ENCODE assay signal across 8 cellular contexts in genomic region chr13:41060723-41061074, GRCh38. TPM values are rescaled to one million over a fixed set of nuclear protein-coding genes. Genes with fewer than 3 reads are reported as not detected.
A peak's percentile ranks its signal among the peaks of the same experiment; 100 is the strongest.
DNase-seq lines count a peak whose midpoint lies in the region; ATAC-seq and TF ChIP-seq lines count a peak whose summit lies in the region.

No MANE protein-coding gene starts in this region.

- intact Hi-C loops in Panc1 (cut with micrococcal nuclease; ENCODE audit: unreplicated experiment) = no loop called here

- H3K4me1 ChIP-seq in HUES6 (ENCODE audit: control insufficient read depth, insufficient read depth, low read length) (peaks cover 12% of the 10 kb centered on the region), Panc1 (ENCODE audit: control insufficient read depth, insufficient read depth, low read length) (peaks cover 39% of the 10 kb centered on the region), fibroblast of lung (ENCODE audit: control insufficient read depth, extremely low read depth, insufficient read depth, low read length) (peaks cover 21% of the 10 kb centered on the region)

- peak overlapping the region; percentile 94 for H3K9ac ChIP-seq in HUES6 (ENCODE audit: low read length)
- peak overlapping the region; percentile 93 for H3K9ac ChIP-seq in fibroblast of lung (ENCODE audit: insufficient read depth, low read length)

- TF ChIP-seq CTCF in Panc1 (IDR thresholded peaks at IDR 0.05) (no peak), fibroblast of lung (conservative IDR thresholded peaks at IDR 0.05 in 1 of 2, IDR thresholded peaks at IDR 0.05 in 1 of 2; ENCODE audit: low read depth in 1 of 2, low read length in 2 of 2) (no peak)

- H3K4me2 ChIP-seq in fibroblast of lung (ENCODE audit: extremely low read depth, insufficient read depth, low read length) = peak overlapping the region; percentile 63

- H2AFZ ChIP-seq in fibroblast of lung (ENCODE audit: low read length) = peak overlapping the region; percentile 89

- H3K79me2 ChIP-seq in fibroblast of lung (ENCODE audit: control insufficient read depth, insufficient read depth, low read length) = peaks cover 66% of the 10 kb centered on the region

- no peaks in the 10 kb centered on the region for H3K36me3 Mint-ChIP-seq in natural killer cell treated with Interleukin-12 subunit alpha and Interleukin-12 subunit beta and Interleukin-15 and Interleukin-18, amount 100 ng/mL, for 72 hours
- peaks cover 40% of the 10 kb centered on the region for H3K36me3 Mint-ChIP-seq in stimulated activated naive CD8-positive, alpha-beta T cell treated with anti-CD3 and anti-CD28 coated beads, Interleukin-15, Interleukin-2, amounts not matched to agents 100 ng/mL and 50 ng/mL, for 24 hours (ENCODE audit: low read depth)

- BruUV-seq in Panc1 (replicated peaks; lab: Mats Ljungman, UMichigan) = no TSS peak

- ATAC-seq in GM21390 (IDR thresholded peaks at IDR 0.05; ENCODE audit: unreplicated experiment) = peak; percentile 30
- peak; percentile 73 for ATAC-seq in Panc1
- peak; percentile 72 to 79 for ATAC-seq in natural killer cell treated with Interleukin-12 subunit alpha and Interleukin-12 subunit beta and Interleukin-15 and Interleukin-18, amount 100 ng/mL, for 72 hours

- CTCF ChIA-PET in Panc1 (lab: Charles Lee) = no interaction called here

- no peaks in the 10 kb centered on the region for H3K27me3 Mint-ChIP-seq in natural killer cell treated with Interleukin-12 subunit alpha and Interleukin-12 subunit beta and Interleukin-15 and Interleukin-18, amount 100 ng/mL, for 72 hours
- H3K27me3 Mint-ChIP-seq in stimulated activated naive CD8-positive, alpha-beta T cell treated with anti-CD3 and anti-CD28 coated beads, Interleukin-15, Interleukin-2, amounts not matched to agents 100 ng/mL and 50 ng/mL, for 24 hours = no peaks in the 10 kb centered on the region

- no peaks in the 10 kb centered on the region for H4K20me1 ChIP-seq in fibroblast of lung (ENCODE audit: control insufficient read depth, extremely low read depth, insufficient read depth, low read length)

- H3K4me3 ChIP-seq in HUES6 (ENCODE audit: low read depth, low read length) (peak overlapping the region; percentile 98), Panc1 (ENCODE audit: low read depth in 2 of 2, low read length in 2 of 2) (peak overlapping the region; percentile 82 to 88), fibroblast of lung (replicated peaks in 1 of 4; ENCODE audit: control extremely low read depth in 1 of 4, insufficient read depth in 1 of 4, low read depth in 3 of 4, low read length in 4 of 4) (peak overlapping the region; percentile 84 to 93 (median 88))

- H3K9me3 ChIP-seq in HUES6 (ENCODE audit: control insufficient read depth, insufficient read depth, low read depth, low read length) (no peaks in the 10 kb centered on the region), Panc1 (ENCODE audit: control insufficient read depth, insufficient read depth, low read depth, low read length) (no peaks in the 10 kb centered on the region), fibroblast of lung (ENCODE audit: control insufficient read depth, insufficient read depth, low read depth, low read length) (no peaks in the 10 kb centered on the region)

- in situ Hi-C loops in Panc1 (cut with HindIII; ENCODE audit: low pct_unique_long_range_greater_than_20kb, low sequenced_read_pairs) = no loop called here

- POLR2A ChIA-PET in Panc1 (lab: Charles Lee) = interaction anchor here (0.5 to 1.1 kb wide), 4 partner anchors 19 to 598 kb away, joined by 3 to 7 read pairs (median 4); no protein-coding TSS in a partner anchor

- H3K4me1 Mint-ChIP-seq in natural killer cell treated with Interleukin-12 subunit alpha and Interleukin-12 subunit beta and Interleukin-15 and Interleukin-18, amount 100 ng/mL, for 72 hours (ENCODE audit: low read depth in 2 of 2) = peaks cover 39 to 40% of the 10 kb centered on the region in 2 donors
- peaks cover 71% of the 10 kb centered on the region for H3K4me1 Mint-ChIP-seq in stimulated activated naive CD8-positive, alpha-beta T cell treated with anti-CD3 and anti-CD28 coated beads, Interleukin-15, Interleukin-2, amounts not matched to agents 100 ng/mL and 50 ng/mL, for 24 hours (ENCODE audit: low read depth)

- peaks cover 9% of the 10 kb centered on the region for H3K36me3 ChIP-seq in HUES6 (ENCODE audit: control insufficient read depth, insufficient read depth, low read length)
- peaks cover 24% of the 10 kb centered on the region for H3K36me3 ChIP-seq in Panc1 (ENCODE audit: control insufficient read depth, insufficient read depth, low read length)
- no peaks in the 10 kb centered on the region for H3K36me3 ChIP-seq in fibroblast of lung (ENCODE audit: control insufficient read depth, insufficient read depth, low read length)

- H3K4me3 Mint-ChIP-seq in natural killer cell treated with Interleukin-12 subunit alpha and Interleukin-12 subunit beta and Interleukin-15 and Interleukin-18, amount 100 ng/mL, for 72 hours = peak overlapping the region; percentile 97
- peak overlapping the region; percentile 100 for H3K4me3 Mint-ChIP-seq in stimulated activated naive CD8-positive, alpha-beta T cell treated with anti-CD3 and anti-CD28 coated beads, Interleukin-15, Interleukin-2, amounts not matched to agents 100 ng/mL and 50 ng/mL, for 24 hours

- H3K27me3 ChIP-seq in HUES6 (ENCODE audit: control insufficient read depth, insufficient read depth, low read length) = no peaks in the 10 kb centered on the region
- no peaks in the 10 kb centered on the region for H3K27me3 ChIP-seq in Panc1 (ENCODE audit: control insufficient read depth, insufficient read depth, low read length)
- no peaks in the 10 kb centered on the region for H3K27me3 ChIP-seq in fibroblast of lung (ENCODE audit: control insufficient read depth, insufficient read depth, low read length)

- H3K27ac Mint-ChIP-seq in natural killer cell treated with Interleukin-12 subunit alpha and Interleukin-12 subunit beta and Interleukin-15 and Interleukin-18, amount 100 ng/mL, for 72 hours = peak overlapping the region; percentile 97 to 98
- H3K27ac Mint-ChIP-seq in stimulated activated naive CD8-positive, alpha-beta T cell treated with anti-CD3 and anti-CD28 coated beads, Interleukin-15, Interleukin-2, amounts not matched to agents 100 ng/mL and 50 ng/mL, for 24 hours = peak overlapping the region; percentile 100

- DNase-seq in COR-L47 (lab: John Stamatoyannopoulos, UW) (peak; percentile 82), Panc1 (ENCODE audit: low read depth, low spot score) (no peak), fibroblast of lung (ENCODE audit: low read depth in 2 of 2) (peak in 1 of 2 donors; percentile 83)
- DNase-seq in activated T-helper 1 cell treated with anti-CD3 and anti-CD28 coated beads, Interleukin-2, amount 50 U/mL, for 16 hours (ENCODE audit: low read depth in 1 of 2, low spot score in 1 of 2) = peak; percentile 60 to 80
- DNase-seq in natural killer cell treated with Interleukin-12 subunit alpha and Interleukin-12 subunit beta and Interleukin-15 and Interleukin-18, amount 100 ng/mL, for 72 hours (ENCODE audit: low spot score) = peak; percentile 93

- no peaks in the 10 kb centered on the region for H3K9me3 Mint-ChIP-seq in natural killer cell treated with Interleukin-12 subunit alpha and Interleukin-12 subunit beta and Interleukin-15 and Interleukin-18, amount 100 ng/mL, for 72 hours
- H3K9me3 Mint-ChIP-seq in stimulated activated naive CD8-positive, alpha-beta T cell treated with anti-CD3 and anti-CD28 coated beads, Interleukin-15, Interleukin-2, amounts not matched to agents 100 ng/mL and 50 ng/mL, for 24 hours = no peaks in the 10 kb centered on the region

- H3K27ac ChIP-seq in HUES6 (ENCODE audit: low read depth, low read length) (peak overlapping the region; percentile 96), Panc1 (ENCODE audit: low read length) (peak overlapping the region; percentile 98), fibroblast of lung (ENCODE audit: insufficient read depth, low read length) (peak overlapping the region; percentile 99)

RNA-seq across cellular contexts. Expression of gene WBP4, which starts 0.6 kb away (rescaled TPM):
- total RNA-seq in Panc1 (2021; ENCODE audit: unreplicated experiment) (10.0 TPM), fibroblast of lung (12.6 and 13.7 TPM in 2 replicates)
- polyA plus RNA-seq in Panc1 (2012; ENCODE audit: insufficient read length) = 8.9 TPM
- polyA plus RNA-seq in fibroblast of lung = 17.7 and 18.2 TPM in 2 replicates
- 15.3 and 16.6 TPM in 2 replicates for polyA plus RNA-seq in fibroblast of lung (2012)
- 0.33 and 0.82 TPM in 2 replicates for polyA minus RNA-seq in fibroblast of lung (ENCODE audit: low replicate concordance)
- 10 to 100 TPM in 1 of 2 donors, 1 to 10 TPM in 1; 8.5 to 10.6 TPM for total RNA-seq in natural killer cell treated with Interleukin-12 subunit alpha and Interleukin-12 subunit beta and Interleukin-15 and Interleukin-18, amount 100 ng/mL, for 72 hours

RNA-seq across cellular contexts. Expression of gene ELF1, which starts 41.6 kb away (rescaled TPM):
- total RNA-seq in Panc1 (2021; ENCODE audit: unreplicated experiment) (28.5 TPM), fibroblast of lung (34.7 and 38.5 TPM in 2 replicates)
- 19.9 TPM for polyA plus RNA-seq in Panc1 (2012; ENCODE audit: insufficient read length)
- polyA plus RNA-seq in fibroblast of lung = 31.5 and 41.0 TPM in 2 replicates
- 21.1 and 29.2 TPM in 2 replicates for polyA plus RNA-seq in fibroblast of lung (2012)
- polyA minus RNA-seq in fibroblast of lung (ENCODE audit: low replicate concordance) = 8.5 and 25.1 TPM in 2 replicates
- 10 to 100 TPM; 61.8 to 86.1 TPM for total RNA-seq in natural killer cell treated with Interleukin-12 subunit alpha and Interleukin-12 subunit beta and Interleukin-15 and Interleukin-18, amount 100 ng/mL, for 72 hours
